ENCODE assay signal across 19 cellular contexts in genomic region chr9:99531313-99531712, GRCh38.
"Had no signal": no experiment of that assay in that cellular context is flagged by ENCODE, and none has a peak within 500 bp of the region (broad histone marks: within the 10 kb centered on the region; RNA-seq: fewer than 3 reads in every experiment).

No MANE protein-coding gene starts in this region.

- H3K27me3 ChIP-seq: dorsolateral prefrontal cortex, heart left ventricle, spleen, transverse colon had no signal

- H3K36me3 ChIP-seq: heart left ventricle, spleen, thoracic aorta, transverse colon had no signal

- H3K4me3 ChIP-seq: dorsolateral prefrontal cortex, heart left ventricle, spleen, thoracic aorta, transverse colon had no signal

- H3K27ac ChIP-seq: dorsolateral prefrontal cortex, heart left ventricle, spleen, thoracic aorta, transverse colon had no signal

- H3K9me3 ChIP-seq: spleen, thoracic aorta, transverse colon had no signal

- DNase-seq: cortex of kidney; dorsolateral prefrontal cortex; effector CD8-positive, alpha-beta T cell; heart left ventricle; kidney glomerular epithelial cell; mammary epithelial cell; naive thymus-derived CD4-positive, alpha-beta T cell; nephron progenitor cell; spleen; stimulated activated CD4-positive, alpha-beta T cell treated with anti-CD3 and anti-CD28 coated beads, Interleukin-15, amount 100 ng/mL, for 24 hours; stimulated activated CD4-positive, alpha-beta T cell treated with anti-CD3 and anti-CD28 coated beads, Interleukin-1b, Interleukin-23, amount 100 ng/mL, for 48 hours; stimulated activated CD4-positive, alpha-beta T cell treated with anti-CD3 and anti-CD28 coated beads, Interleukin-4, amount 100 ng/mL, for 4 hours; stimulated activated naive B cell treated with anti-CD40 and anti-IgM and Interleukin-4, amounts not matched to agents 10 μg/mL and 1 μg/mL and 100 μg/mL, for 72 hours; stimulated activated naive CD8-positive, alpha-beta T cell treated with anti-CD3 and anti-CD28 coated beads, Interleukin-15, amount 100 ng/mL, for 72 hours; transverse colon had no signal

- ATAC-seq: esophagus mucosa; heart left ventricle; left lobe of liver; naive thymus-derived CD4-positive, alpha-beta T cell; sciatic nerve; stimulated activated naive B cell treated with anti-CD40 and anti-IgM and Interleukin-4, amounts not matched to agents 10 μg/mL and 1 μg/mL and 100 μg/mL, for 72 hours; stimulated activated naive CD8-positive, alpha-beta T cell treated with anti-CD3 and anti-CD28 coated beads, Interleukin-15, amount 100 ng/mL, for 72 hours had no signal
